ENCODE assay signal across 32 cellular contexts in genomic region chr7:127780489-127780888, GRCh38.
"Had no signal": no experiment of that assay in that cellular context is flagged by ENCODE, and none has a peak within 500 bp of the region (broad histone marks: within the 10 kb centered on the region; RNA-seq: fewer than 3 reads in every experiment).

No MANE protein-coding gene starts in this region.

- H3K4me3 Mint-ChIP-seq: activated CD8-positive, alpha-beta T cell treated with anti-CD3 and anti-CD28 coated beads, Interleukin-2, amount 10 ng/mL, durations not matched to agents 7 days and 5 days; activated naive CD8-positive, alpha-beta T cell treated with anti-CD3 and anti-CD28 coated beads, Interleukin-2, amount 50 U/mL, for 24 hours; activated T-cell treated with anti-CD3 and anti-CD28 coated beads, Interleukin-2, amount 50 U/mL, for 24 hours; activated T-helper 1 cell treated with anti-CD3 and anti-CD28 coated beads, Interleukin-12 subunit alpha, Interleukin-12 subunit beta, Interleukin-2, Interleukin-4 antibody, amounts not matched to agents 30 ng/mL and 10 ng/mL and 1 ng/mL, durations not matched to agents 14 hours and 24 hours and 36 hours; central memory CD8-positive, alpha-beta T cell; T-helper 1 cell treated with Interleukin-12 subunit alpha and Interleukin-12 subunit beta and Interleukin-4 antibody, amounts not matched to agents 30 μg/mL and 1 μg/mL, for 36 hours; WTC11 had no signal

- H3K27me3 Mint-ChIP-seq: activated naive CD8-positive, alpha-beta T cell treated with anti-CD3 and anti-CD28 coated beads, Interleukin-2, amount 50 U/mL, for 24 hours; activated T-cell treated with anti-CD3 and anti-CD28 coated beads, Interleukin-2, amount 50 U/mL, for 24 hours; central memory CD8-positive, alpha-beta T cell had no signal

- H3K36me3 Mint-ChIP-seq: WTC11 had no signal

- DNase-seq: activated CD4-positive, alpha-beta T cell treated with anti-CD3 and anti-CD28 coated beads for 48 hours; activated CD4-positive, alpha-beta T cell treated with anti-CD3 and anti-CD28 coated beads, Interleukin-2, amount 50 U/mL, for 4 hours; activated CD4-positive, CD25-positive, alpha-beta regulatory T cell treated with anti-CD3 and anti-CD28 coated beads, Interleukin-2, amount 50 U/mL, for 72 hours; activated CD8-positive, alpha-beta memory T cell treated with anti-CD3 and anti-CD28 coated beads, Interleukin-2, amount 50 U/mL, for 48 hours; activated CD8-positive, alpha-beta T cell treated with anti-CD3 and anti-CD28 coated beads, Interleukin-2, amount 10 ng/mL, durations not matched to agents 7 days and 5 days; activated effector memory CD4-positive, alpha-beta T cell treated with Interleukin-2 at 50 U/mL for 16 hours; activated naive CD4-positive, alpha-beta T cell treated with Interleukin-2 at 50 U/mL for 16 hours; activated naive CD8-positive, alpha-beta T cell treated with anti-CD3 and anti-CD28 coated beads, Interleukin-2, amount 50 U/mL, for 24 hours; activated T-cell treated with anti-CD3 and anti-CD28 coated beads, Interleukin-2, amount 50 U/mL, for 24 hours; amniotic stem cell; body of pancreas; Kasumi-1; NCI-H1048; NCI-H146; NCI-H187 treated with DMSO at 0.1 percent for 48 hours; NCI-H2081 treated with DMSO at 0.1 percent for 48 hours; NCI-H2227 treated with DMSO at 0.1 percent for 48 hours; NCI-H446 treated with DMSO at 0.1 percent for 48 hours; NCI-H524 treated with DMSO at 0.1 percent for 48 hours; NCI-H82; NK-92 treated with Interleukin-12 subunit alpha and Interleukin-12 subunit beta, amount 100 ng/mL, for 24 hours; OCI-M1; RPMI8226; SK-N-SH had no signal

- H3K9me3 Mint-ChIP-seq: activated naive CD8-positive, alpha-beta T cell treated with anti-CD3 and anti-CD28 coated beads, Interleukin-2, amount 50 U/mL, for 24 hours; activated T-cell treated with anti-CD3 and anti-CD28 coated beads, Interleukin-2, amount 50 U/mL, for 24 hours; activated T-helper 1 cell treated with anti-CD3 and anti-CD28 coated beads, Interleukin-12 subunit alpha, Interleukin-12 subunit beta, Interleukin-2, Interleukin-4 antibody, amounts not matched to agents 30 ng/mL and 10 ng/mL and 1 ng/mL, durations not matched to agents 14 hours and 24 hours and 36 hours; central memory CD8-positive, alpha-beta T cell; T-helper 1 cell treated with Interleukin-12 subunit alpha and Interleukin-12 subunit beta and Interleukin-4 antibody, amounts not matched to agents 30 μg/mL and 1 μg/mL, for 36 hours; WTC11 had no signal

- H3K27ac Mint-ChIP-seq: activated CD8-positive, alpha-beta T cell treated with anti-CD3 and anti-CD28 coated beads, Interleukin-2, amount 10 ng/mL, durations not matched to agents 7 days and 5 days; activated naive CD8-positive, alpha-beta T cell treated with anti-CD3 and anti-CD28 coated beads, Interleukin-2, amount 50 U/mL, for 24 hours; activated T-cell treated with anti-CD3 and anti-CD28 coated beads, Interleukin-2, amount 50 U/mL, for 24 hours; activated T-helper 1 cell treated with anti-CD3 and anti-CD28 coated beads, Interleukin-12 subunit alpha, Interleukin-12 subunit beta, Interleukin-2, Interleukin-4 antibody, amounts not matched to agents 30 ng/mL and 10 ng/mL and 1 ng/mL, durations not matched to agents 14 hours and 24 hours and 36 hours; T-helper 1 cell treated with Interleukin-12 subunit alpha and Interleukin-12 subunit beta and Interleukin-4 antibody, amounts not matched to agents 30 μg/mL and 1 μg/mL, for 36 hours; WTC11 had no signal

- ATAC-seq: activated CD8-positive, alpha-beta T cell treated with anti-CD3 and anti-CD28 coated beads, Interleukin-2, amount 10 ng/mL, durations not matched to agents 7 days and 5 days; activated naive CD4-positive, alpha-beta T cell treated with anti-CD3 and anti-CD28 coated beads, Interleukin-2, amount 50 U/mL, for 72 hours; activated naive CD8-positive, alpha-beta T cell treated with anti-CD3 and anti-CD28 coated beads, Interleukin-2, amount 50 U/mL, for 24 hours; body of pancreas; K562; Panc1; Right ventricle myocardium inferior; WTC11 had no signal
